In genomic region chr10:91409069-91409868, GRCh38 we compare ENCODE assay signal across 8 cellular contexts. TPM values are rescaled to one million over a fixed set of nuclear protein-coding genes. Genes with fewer than 3 reads are reported as not detected.
A peak's percentile ranks its signal among the peaks of the same experiment; 100 is the strongest.
DNase-seq lines count a peak whose midpoint lies in the region; ATAC-seq and TF ChIP-seq lines count a peak whose summit lies in the region.

No MANE protein-coding gene starts in this region.

- no peaks in the 10 kb centered on the region for H3K27me3 ChIP-seq in A673 (replicated peaks; ENCODE audit: insufficient read depth, low read depth, low read length, poor library complexity)
- no peaks in the 10 kb centered on the region for H3K27me3 ChIP-seq in duodenal mucosa (ENCODE audit: control insufficient read depth in 1 of 2, insufficient read depth in 2 of 2, low read length in 2 of 2)
- H3K27me3 ChIP-seq in liver (ENCODE audit: control insufficient read depth in 4 of 4, insufficient read depth in 4 of 4, low read length in 3 of 4), result no peaks in the 10 kb centered on the region

- H3K36me3 ChIP-seq in A673 (ENCODE audit: insufficient read depth, low read length, poor library complexity, severe bottlenecking), result no peaks in the 10 kb centered on the region
- H3K36me3 ChIP-seq in duodenal mucosa (ENCODE audit: control insufficient read depth in 1 of 2, insufficient read depth in 2 of 2, low read length in 2 of 2), result no peaks in the 10 kb centered on the region
- no peaks in the 10 kb centered on the region for H3K36me3 ChIP-seq in liver (ENCODE audit: control insufficient read depth in 4 of 4, insufficient read depth in 3 of 4, low read depth in 1 of 4, low read length in 3 of 4)

- intact Hi-C loops in A673 (cut with micrococcal nuclease; ENCODE audit: unreplicated experiment), result loop anchor here (2.0 kb wide), 1 partner anchor 132 kb away; no protein-coding TSS in a partner anchor

- ATAC-seq in GM18498 (IDR thresholded peaks at IDR 0.05; ENCODE audit: unreplicated experiment) (peak; percentile 34), HG02884 (IDR thresholded peaks at IDR 0.05; ENCODE audit: unreplicated experiment) (peak; percentile 27)

- peaks cover 33% of the 10 kb centered on the region for H3K4me1 ChIP-seq in A673 (ENCODE audit: insufficient read depth, low read length, poor library complexity, severe bottlenecking)
- H3K4me1 ChIP-seq in duodenal mucosa (ENCODE audit: control insufficient read depth in 1 of 2, insufficient read depth in 2 of 2, low read length in 2 of 2), result peaks cover 0 to 10% of the 10 kb centered on the region in 2 donors
- peaks cover 0 to 10% (median 2%) of the 10 kb centered on the region in 4 donors for H3K4me1 ChIP-seq in liver (ENCODE audit: control insufficient read depth in 4 of 4, insufficient read depth in 4 of 4, low read length in 3 of 4)

- DNase-seq in A673 (ENCODE audit: low spot score) (peak; percentile 90), NCI-H1436 treated with DMSO at 0.1 percent for 48 hours (lab: John Stamatoyannopoulos, UW) (peak; percentile 46), T-helper 2 cell (peak in 3 of 5 experiments; percentile 2 to 61 (median 11))
- DNase-seq in stimulated activated CD8-positive, alpha-beta memory T cell treated with anti-CD3 and anti-CD28 coated beads, Interleukin-12 subunit alpha, Interleukin-12 subunit beta, amount 100 ng/mL, for 1 hour (ENCODE audit: low read depth), result peak; percentile 11

- H3K9me3 ChIP-seq in A673 (ENCODE audit: low read depth, low read length, poor library complexity, severe bottlenecking), result no peaks in the 10 kb centered on the region
- H3K9me3 ChIP-seq in duodenal mucosa (ENCODE audit: control insufficient read depth in 1 of 2, low read length in 2 of 2), result no peaks in the 10 kb centered on the region
- no peaks in the 10 kb centered on the region for H3K9me3 ChIP-seq in liver (ENCODE audit: control insufficient read depth in 4 of 4, low read length in 3 of 4)

- POLR2A ChIA-PET in A673 (lab: Charles Lee; ENCODE audit: low non-redundant PET), result no interaction called here

- TSS peak; percentile 80 for BruUV-seq in A673 (replicated peaks; lab: Mats Ljungman, UMichigan)

- H3K27ac ChIP-seq in A673 (ENCODE audit: low read depth, low read length, poor library complexity, severe bottlenecking), result peak overlapping the region; percentile 99
- peak overlapping the region; percentile 97 for H3K27ac ChIP-seq in duodenal mucosa (ENCODE audit: low read depth, low read length)
- H3K27ac ChIP-seq in liver (ENCODE audit: low read depth in 1 of 2, low read length in 2 of 2), result peak overlapping the region; percentile 86 to 97

- H3K9ac ChIP-seq in duodenal mucosa (ENCODE audit: low read depth in 1 of 2, low read length in 2 of 2), result peak overlapping the region; percentile 98 to 99
- H3K9ac ChIP-seq in liver (ENCODE audit: low read depth in 1 of 2, low read length in 2 of 2), result peak overlapping the region; percentile 49 to 89

- H3K4me3 ChIP-seq in A673 (ENCODE audit: low read depth, low read length, poor library complexity, severe bottlenecking) (peak overlapping the region; percentile 80), duodenal mucosa (ENCODE audit: low read depth in 1 of 2, low read length in 2 of 2) (peak overlapping the region; percentile 92 to 97), liver (ENCODE audit: low read depth in 1 of 3, low read length in 3 of 3) (peak overlapping the region; percentile 47 to 79 (median 75))

- peak; percentile 16 to 27 for TF ChIP-seq RAD21 in liver (IDR thresholded peaks at IDR 0.05)

- TF ChIP-seq CTCF in A673 (conservative IDR thresholded peaks at IDR 0.05; ENCODE audit: low read depth, low read length), result no peak
- peak; percentile 12 for TF ChIP-seq CTCF in liver (IDR thresholded peaks at IDR 0.05; ENCODE audit: low read depth, low read length, missing input control)

- CTCF ChIA-PET in A673 (lab: Charles Lee), result no interaction called here

- WGBS in liver, result 1% methylated on average over 31 of the region's 31 CpGs

TF ChIP-seq in liver, 16 proteins besides CTCF, POLR2A, EP300 and RAD21:
- TF ChIP-seq EGR1 (IDR thresholded peaks at IDR 0.05; ENCODE audit: low read depth in 2 of 2) (peak in 1 of 2 donors; percentile 49), REST (IDR thresholded peaks at IDR 0.05) (peak; percentile 68), GABPA (IDR thresholded peaks at IDR 0.05 in 1 of 2, conservative IDR thresholded peaks at IDR 0.05 in 1 of 2) (peak in 1 of 2 donors; percentile 17), FOXA1 (IDR thresholded peaks at IDR 0.05) (no peak), HNF4A (conservative IDR thresholded peaks at IDR 0.05) (peak in 1 of 2 donors; percentile 7), TAF1 (conservative IDR thresholded peaks at IDR 0.05) (peak; percentile 95), RXRA (IDR thresholded peaks at IDR 0.05) (peak; percentile 30 to 32), SP1 (IDR thresholded peaks at IDR 0.05) (peak; percentile 53), HNF4G (IDR thresholded peaks at IDR 0.05) (no peak), JUND (IDR thresholded peaks at IDR 0.05) (no peak)
- TF ChIP-seq, protein P1, sequence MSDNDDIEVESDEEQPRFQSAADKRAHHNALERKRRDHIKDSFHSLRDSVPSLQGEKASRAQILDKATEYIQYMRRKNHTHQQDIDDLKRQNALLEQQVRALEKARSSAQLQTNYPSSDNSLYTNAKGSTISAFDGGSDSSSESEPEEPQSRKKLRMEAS (IDR thresholded peaks at IDR 0.05), result peak; percentile 52
- TF ChIP-seq, protein P2, sequence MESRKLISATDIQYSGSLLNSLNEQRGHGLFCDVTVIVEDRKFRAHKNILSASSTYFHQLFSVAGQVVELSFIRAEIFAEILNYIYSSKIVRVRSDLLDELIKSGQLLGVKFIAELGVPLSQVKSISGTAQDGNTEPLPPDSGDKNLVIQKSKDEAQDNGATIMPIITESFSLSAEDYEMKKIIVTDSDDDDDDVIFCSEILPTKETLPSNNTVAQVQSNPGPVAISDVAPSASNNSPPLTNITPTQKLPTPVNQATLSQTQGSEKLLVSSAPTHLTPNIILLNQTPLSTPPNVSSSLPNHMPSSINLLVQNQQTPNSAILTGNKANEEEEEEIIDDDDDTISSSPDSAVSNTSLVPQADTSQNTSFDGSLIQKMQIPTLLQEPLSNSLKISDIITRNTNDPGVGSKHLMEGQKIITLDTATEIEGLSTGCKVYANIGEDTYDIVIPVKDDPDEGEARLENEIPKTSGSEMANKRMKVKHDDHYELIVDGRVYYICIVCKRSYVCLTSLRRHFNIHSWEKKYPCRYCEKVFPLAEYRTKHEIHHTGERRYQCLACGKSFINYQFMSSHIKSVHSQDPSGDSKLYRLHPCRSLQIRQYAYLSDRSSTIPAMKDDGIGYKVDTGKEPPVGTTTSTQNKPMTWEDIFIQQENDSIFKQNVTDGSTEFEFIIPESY (IDR thresholded peaks at IDR 0.05), result no peak

RNA-seq across cellular contexts. Expression of gene HECTD2, which starts 0.9 kb away (rescaled TPM):
- total RNA-seq in A673 (2021) (15.1 and 20.9 TPM in 2 replicates), liver (1 to 10 TPM; 4.4 to 5.0 TPM)
- polyA plus RNA-seq in liver, result 1 to 10 TPM; 1.0 to 2.0 TPM

Comparison
In these comparisons a context has a peak if more than half of its experiments do, and no peak if none do; other contexts are left out.
1. Peak in every context shown above with its lines: DNase-seq, ATAC-seq, H3K4me3 ChIP-seq and H3K27ac ChIP-seq.
2. DNase-seq: peak in every context shown above with its lines; median percentile 90 in A673; 46 in NCI-H1436 treated with DMSO at 0.1 percent for 48 hours; 11 in T-helper 2 cell; 11 in stimulated activated CD8-positive, alpha-beta memory T cell treated with anti-CD3 and anti-CD28 coated beads, Interleukin-12 subunit alpha, Interleukin-12 subunit beta, amount 100 ng/mL, for 1 hour.